In the genomic region with DNA sequence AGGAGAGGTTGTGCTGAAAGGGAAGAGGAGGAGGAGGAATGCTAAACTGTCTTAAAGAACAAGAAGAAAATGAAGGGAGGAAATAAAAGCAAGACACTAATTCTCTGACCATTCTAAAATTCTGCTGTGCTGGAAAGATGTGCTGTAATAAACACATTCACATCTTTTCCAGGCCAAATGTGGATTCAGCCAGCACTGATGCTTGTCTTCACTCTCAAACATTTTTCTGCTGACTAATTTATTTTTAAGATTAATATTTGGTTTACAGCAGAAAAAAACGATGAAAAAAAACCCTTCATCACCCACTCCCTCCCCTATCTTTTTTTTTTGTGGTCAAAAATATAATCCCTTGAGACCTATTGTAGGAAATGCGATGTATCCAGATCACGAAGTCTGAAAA, we compare ENCODE assay signal across 21 cellular contexts.
A peak's percentile ranks its signal among the peaks of the same experiment; 100 is the strongest.
DNase-seq lines count a peak whose midpoint lies in the region; ATAC-seq and TF ChIP-seq lines count a peak whose summit lies in the region.
"Had no signal": no experiment of that assay in that cellular context is flagged by ENCODE, and none has a peak within 500 bp of the region (broad histone marks: within the 10 kb centered on the region; RNA-seq: fewer than 3 reads in every experiment).

No MANE protein-coding gene starts in this region.

- H3K4me1 ChIP-seq in BLaER1 treated with 17β-estradiol and CSF1 and Interleukin-3, amounts not matched to agents 10 nM and 100 nM, result peaks cover 0 to 12% (median 8%) of the 10 kb centered on the region in 10 experiments; a peak in 14 of 20 replicates
- H3K4me1 ChIP-seq in adipocyte (ENCODE audit: control insufficient read depth, insufficient read depth, low read length), result peaks cover 25% of the 10 kb centered on the region

- no peaks in the 10 kb centered on the region for H3K27me3 ChIP-seq in BLaER1 treated with 17β-estradiol and CSF1 and Interleukin-3, amounts not matched to agents 10 nM and 100 nM
- no peaks in the 10 kb centered on the region for H3K27me3 ChIP-seq in adipocyte (replicated peaks; ENCODE audit: control insufficient read depth, insufficient read depth, low read length)
- H3K27me3 ChIP-seq: SJSA1 had no signal

- peak overlapping the region in 7 of 11 experiments; percentile 14 to 58 (median 43); a peak in 12 of 22 replicates for H3K4me2 ChIP-seq in BLaER1 treated with 17β-estradiol and CSF1 and Interleukin-3, amounts not matched to agents 10 nM and 100 nM

- intact Hi-C loops in sciatic nerve (cut with DNase I), result no loop called here

- H4K20me1 ChIP-seq in BLaER1 treated with 17β-estradiol and CSF1 and Interleukin-3, amounts not matched to agents 10 nM and 100 nM, result peaks cover 0 to 4% (median 0%) of the 10 kb centered on the region in 11 experiments; a peak in 2 of 22 replicates

- H3K27ac ChIP-seq in BLaER1 treated with 17β-estradiol and CSF1 and Interleukin-3, amounts not matched to agents 10 nM and 100 nM, result no peak overlapping the region
- H3K27ac ChIP-seq: SJSA1 had no signal

- no peak overlapping the region for H3K4me3 ChIP-seq in BLaER1 treated with 17β-estradiol and CSF1 and Interleukin-3, amounts not matched to agents 10 nM and 100 nM
- H3K4me3 ChIP-seq in adipocyte (ENCODE audit: low read length), result no peak overlapping the region
- H3K4me3 ChIP-seq in fibroblast of the aortic adventitia (ENCODE audit: low read depth, low read length), result no peak overlapping the region
- H3K4me3 ChIP-seq: SJSA1 had no signal

- no peaks in the 10 kb centered on the region for H3K9me3 ChIP-seq in BLaER1 treated with 17β-estradiol and CSF1 and Interleukin-3, amounts not matched to agents 10 nM and 100 nM (replicated peaks in 1 of 11)
- no peaks in the 10 kb centered on the region for H3K9me3 ChIP-seq in adipocyte (ENCODE audit: control insufficient read depth, low read length)
- H3K9me3 ChIP-seq: Caco-2, SJSA1 had no signal

- no peak for TF ChIP-seq CTCF in fibroblast of the aortic adventitia (IDR thresholded peaks at IDR 0.05; ENCODE audit: insufficient read depth, low read length)

- no peak overlapping the region for H3K9ac ChIP-seq in BLaER1 treated with 17β-estradiol and CSF1 and Interleukin-3, amounts not matched to agents 10 nM and 100 nM
- peak overlapping the region; percentile 79 for H3K9ac ChIP-seq in adipocyte (ENCODE audit: low read length)

- DNase-seq in adipocyte (ENCODE audit: low read depth) (no peak), fibroblast of the aortic adventitia (ENCODE audit: low read depth) (peak; percentile 23), sciatic nerve (ENCODE audit: low spot score) (no peak), activated gamma-delta T cell treated with Interleukin-2 at 50 U/mL for 16 hours (no peak)
- no peak for DNase-seq in activated effector memory CD4-positive, alpha-beta T cell treated with anti-CD3 and anti-CD28 coated beads, Interleukin-2, amount 50 U/mL, for 16 hours
- DNase-seq: Caco-2; CD4-positive, alpha-beta memory T cell; DMS153; GOT3; HCEC 1CT; MM.1S; NCI-H1048; NCI-H1417 treated with DMSO at 0.1 percent for 48 hours; NCI-H187; NCI-H446 treated with DMSO at 0.1 percent for 48 hours; NCI-H526 treated with DMSO at 0.1 percent for 48 hours; OCI-M1 had no signal

- H3K36me3 ChIP-seq in BLaER1 treated with 17β-estradiol and CSF1 and Interleukin-3, amounts not matched to agents 10 nM and 100 nM, result peaks cover 0 to 20% (median 0%) of the 10 kb centered on the region in 11 experiments; a peak in 3 of 22 replicates
- H3K36me3 ChIP-seq in adipocyte (ENCODE audit: control insufficient read depth, insufficient read depth, low read length, severe bottlenecking), result no peaks in the 10 kb centered on the region
- H3K36me3 ChIP-seq: SJSA1 had no signal

- ATAC-seq in sciatic nerve (peak; percentile 34), HG03565 (IDR thresholded peaks at IDR 0.05; ENCODE audit: unreplicated experiment) (no peak)
- ATAC-seq: Right ventricle myocardium inferior had no signal
